In the genomic region with DNA sequence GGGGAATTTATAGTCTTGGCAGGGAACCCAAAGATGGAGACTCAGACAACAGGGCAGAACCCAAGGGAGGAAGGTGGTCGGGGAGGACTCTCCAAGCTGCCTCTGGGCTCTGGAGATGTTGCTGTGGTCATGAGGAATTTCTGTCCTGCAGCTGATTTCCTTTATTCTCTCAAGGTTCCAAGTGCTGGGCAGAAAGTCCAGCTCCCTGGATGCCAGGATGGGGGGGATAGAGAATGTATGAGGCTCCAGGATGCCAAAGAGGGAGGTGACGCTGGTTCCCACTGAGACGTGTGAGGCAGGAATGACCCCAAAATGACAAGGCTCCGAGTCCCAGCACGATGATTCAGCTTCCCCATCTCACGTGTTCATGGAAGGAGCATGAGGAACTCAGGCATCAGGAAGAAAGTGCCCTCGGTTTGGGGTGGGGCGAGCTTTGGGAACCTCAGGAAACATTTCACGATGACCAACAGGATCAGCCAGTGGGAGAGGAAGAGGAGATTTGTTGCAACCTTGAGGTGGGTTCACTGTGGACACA, we compare ENCODE assay signal across 23 cellular contexts. TPM values are rescaled to one million over a fixed set of nuclear protein-coding genes. Genes with fewer than 3 reads are reported as not detected.
DNase-seq lines count a peak whose midpoint lies in the region; ATAC-seq, FAIRE-seq and TF ChIP-seq lines count a peak whose summit lies in the region.
"Had no signal": no experiment of that assay in that cellular context is flagged by ENCODE, and none has a peak within 500 bp of the region (broad histone marks: within the 10 kb centered on the region; RNA-seq: fewer than 3 reads in every experiment).

No MANE protein-coding gene starts in this region.

- DNase-seq in EL (peak; percentile 54), LoVo (ENCODE audit: low spot score) (peak; percentile 28), kidney (peak; percentile 11), spleen (peak; percentile 19), gastrocnemius medialis (no peak), CD1c-positive myeloid dendritic cell (ENCODE audit: extremely low spot score) (no peak)
- DNase-seq: ACHN; CD4-positive, alpha-beta T cell; GDM1; GM23248; H9; KBM-7; MG63; NCI-H2081; NCI-H2227 treated with DMSO at 0.1 percent for 48 hours; NCI-H526 treated with DMSO at 0.1 percent for 48 hours; SHP77 had no signal

- H3K36me3 ChIP-seq in kidney (ENCODE audit: control insufficient read depth in 1 of 2, insufficient read depth in 2 of 2, low read length in 2 of 2) (no peaks in the 10 kb centered on the region), spleen (no peaks in the 10 kb centered on the region), gastrocnemius medialis (no peaks in the 10 kb centered on the region)
- H3K36me3 ChIP-seq: BLaER1, MG63 had no signal

- H3K4me3 ChIP-seq in kidney (ENCODE audit: low read length in 2 of 2): no peak overlapping the region
- no peak overlapping the region for H3K4me3 ChIP-seq in spleen
- H3K4me3 ChIP-seq in gastrocnemius medialis: no peak overlapping the region
- H3K4me3 ChIP-seq: BLaER1, GM23248, MG63 had no signal

- in situ Hi-C loops in gastrocnemius medialis (cut with MboI; ENCODE audit: low sequenced_read_pairs in 4 of 4): no loop called here

- ATAC-seq in GM19452 (IDR thresholded peaks at IDR 0.05; ENCODE audit: unreplicated experiment) (no peak), gastrocnemius medialis (no peak), HG03571 (IDR thresholded peaks at IDR 0.05; ENCODE audit: unreplicated experiment) (no peak)

- FAIRE-seq in kidney (lab: Jason Lieb, UNC): no peak
- FAIRE-seq: D721Med, GM12892 had no signal

- intact Hi-C loops in kidney (cut with DNase I) (no loop called here), spleen (cut with DNase I; ENCODE audit: low total_unique reads) (no loop called here), gastrocnemius medialis (cut with DNase I; ENCODE audit: low total_unique reads) (no loop called here)

- TF ChIP-seq POLR2A in spleen (IDR thresholded peaks at IDR 0.05) (no peak), gastrocnemius medialis (IDR thresholded peaks at IDR 0.05) (no peak)

- H3K27ac ChIP-seq in kidney (ENCODE audit: low read depth in 2 of 2, low read length in 2 of 2): no peak overlapping the region
- H3K27ac ChIP-seq in spleen: no peak overlapping the region
- H3K27ac ChIP-seq in gastrocnemius medialis: no peak overlapping the region
- H3K27ac ChIP-seq: BLaER1, GM23248, RWPE1 had no signal

- WGBS in spleen, 5 donors: 56 to 70% (median 60%) methylated on average over 9 of the region's 9 CpGs

- TF ChIP-seq CTCF in kidney (IDR thresholded peaks at IDR 0.05; ENCODE audit: borderline replicate concordance, extremely low read depth, insufficient read depth) (no peak), spleen (IDR thresholded peaks at IDR 0.05 in 8 of 11, conservative IDR thresholded peaks at IDR 0.05 in 3 of 11) (no peak), gastrocnemius medialis (IDR thresholded peaks at IDR 0.05 in 4 of 5, conservative IDR thresholded peaks at IDR 0.05 in 1 of 5) (no peak)

- H3K9me3 ChIP-seq in kidney (ENCODE audit: control insufficient read depth in 1 of 2, low read length in 2 of 2) (peaks cover 0 to 2% of the 10 kb centered on the region in 2 donors), spleen (peaks cover 0 to 4% (median 0%) of the 10 kb centered on the region in 8 donors), gastrocnemius medialis (no peaks in the 10 kb centered on the region)
- H3K9me3 ChIP-seq: BLaER1, MG63 had no signal

- no peak overlapping the region for H3K9ac ChIP-seq in kidney (ENCODE audit: low read length in 2 of 2)
- H3K9ac ChIP-seq: BLaER1, GM23248 had no signal

- H3K27me3 ChIP-seq in spleen (replicated peaks in 1 of 7) (peaks cover 0 to 7% (median 0%) of the 10 kb centered on the region in 7 donors), gastrocnemius medialis (peaks cover 0 to 5% (median 0%) of the 10 kb centered on the region in 3 donors)
- H3K27me3 ChIP-seq: BLaER1, MG63 had no signal

- H3K4me1 ChIP-seq in kidney (ENCODE audit: control insufficient read depth in 1 of 2, insufficient read depth in 1 of 2, low read depth in 1 of 2, low read length in 2 of 2) (no peaks in the 10 kb centered on the region), spleen (no peaks in the 10 kb centered on the region), gastrocnemius medialis (no peaks in the 10 kb centered on the region)
- H3K4me1 ChIP-seq: BLaER1 had no signal

RNA-seq across cellular contexts. Expression of a gene that starts 57.0 kb away (rescaled TPM):
- 14.4 TPM for total RNA-seq in kidney
- 14.1 TPM for polyA plus RNA-seq in kidney (ENCODE audit: insufficient read depth, low read depth, low replicate concordance)
- total RNA-seq in spleen: 10 to 100 TPM; 12.6 to 34.2 (median 24.4) TPM
- polyA plus RNA-seq in spleen: 10 to 100 TPM; 27.0 to 62.2 (median 45.8) TPM
- total RNA-seq in gastrocnemius medialis: 100 to 1,000 TPM in 1 of 4 donors, 10 to 100 TPM in 3; 53.8 to 103 (median 69.4) TPM

Comparison
In these comparisons a context has a peak if more than half of its experiments do, and no peak if none do; other contexts are left out.
1. DNase-seq: peak in EL (single experiment), LoVo (single experiment), kidney (single experiment) and spleen (single experiment); none in gastrocnemius medialis (0 of 2) and CD1c-positive myeloid dendritic cell (single experiment).